Comparison of ENCODE assay signal across 12 cellular contexts in the genomic region with DNA sequence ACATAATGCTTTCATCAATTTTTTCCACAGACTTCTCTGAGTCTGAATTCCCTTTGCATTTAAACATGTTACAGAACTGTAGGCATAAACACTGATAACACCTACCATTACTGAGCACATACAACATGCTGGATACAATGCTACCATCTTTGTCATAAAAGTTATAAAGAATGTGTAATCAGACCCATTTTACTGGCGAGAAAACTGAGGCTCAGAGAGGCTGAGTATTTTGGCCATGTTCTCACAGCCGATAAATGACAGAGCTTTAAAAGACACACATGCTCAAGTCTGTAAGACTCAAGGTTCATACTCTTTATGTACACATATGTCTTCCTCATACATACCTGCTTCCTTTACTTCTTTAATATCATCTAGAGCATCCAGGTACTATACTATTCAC. TPM values are rescaled to one million over a fixed set of nuclear protein-coding genes. Genes with fewer than 3 reads are reported as not detected.
DNase-seq lines count a peak whose midpoint lies in the region; TF ChIP-seq lines count a peak whose summit lies in the region.
"Had no signal": no experiment of that assay in that cellular context is flagged by ENCODE, and none has a peak within 500 bp of the region (broad histone marks: within the 10 kb centered on the region; RNA-seq: fewer than 3 reads in every experiment).

No MANE protein-coding gene starts in this region.

- peaks cover 0 to 4% (median 0%) of the 10 kb centered on the region in 5 experiments for H3K9me3 Mint-ChIP-seq in brain
- no peaks in the 10 kb centered on the region for H3K9me3 Mint-ChIP-seq in nephron progenitor cell

- peaks cover 11% of the 10 kb centered on the region for H3K4me1 ChIP-seq in ES-I3 (ENCODE audit: insufficient read depth, low read length)
- H3K4me1 ChIP-seq: testis had no signal

- DNase-seq in nephron progenitor cell (no peak), SIG-M5 (lab: John Stamatoyannopoulos, UW) (no peak), amniotic stem cell (lab: John Stamatoyannopoulos, UW) (no peak), UCSD-AML1 (lab: John Stamatoyannopoulos, UW; ENCODE audit: unreplicated experiment) (no peak)
- DNase-seq: activated CD4-positive, alpha-beta T cell treated with anti-CD3 and anti-CD28 coated beads for 48 hours; small intestine; testis had no signal

- H3K27ac Mint-ChIP-seq in brain: no peak overlapping the region
- no peak overlapping the region for H3K27ac Mint-ChIP-seq in nephron progenitor cell

- no peaks in the 10 kb centered on the region for H3K36me3 ChIP-seq in ES-I3 (ENCODE audit: insufficient read depth, low read length)
- H3K36me3 ChIP-seq in KOPT-K1 (ENCODE audit: insufficient read depth, low read length): peaks cover 9% of the 10 kb centered on the region
- H3K36me3 ChIP-seq: gastroesophageal sphincter had no signal

- H3K9me3 ChIP-seq in ES-I3 (ENCODE audit: control insufficient read depth, insufficient read depth, low read length) (no peaks in the 10 kb centered on the region), KOPT-K1 (ENCODE audit: insufficient read depth, low read length, poor library complexity, severe bottlenecking) (no peaks in the 10 kb centered on the region)
- H3K9me3 ChIP-seq: gastroesophageal sphincter, testis had no signal

- H3K27ac ChIP-seq in KOPT-K1 (ENCODE audit: low read depth, low read length, poor library complexity, severe bottlenecking): peak overlapping the region; percentile 12
- H3K27ac ChIP-seq: gastroesophageal sphincter, SK-N-MC, testis had no signal

- TF ChIP-seq CTCF in brain (conservative IDR thresholded peaks at IDR 0.05) (no peak), nephron progenitor cell (IDR thresholded peaks at IDR 0.05) (no peak)

- H3K36me3 Mint-ChIP-seq in brain: no peaks in the 10 kb centered on the region
- peaks cover 5% of the 10 kb centered on the region for H3K36me3 Mint-ChIP-seq in nephron progenitor cell (ENCODE audit: low read depth)

- peaks cover 41% of the 10 kb centered on the region for H3K4me1 Mint-ChIP-seq in brain
- H3K4me1 Mint-ChIP-seq in nephron progenitor cell: peaks cover 33% of the 10 kb centered on the region

- peak overlapping the region; percentile 48 to 99 (median 66) for H3K4me3 Mint-ChIP-seq in brain
- peak overlapping the region; percentile 24 for H3K4me3 Mint-ChIP-seq in nephron progenitor cell

- H3K27me3 Mint-ChIP-seq in brain (peaks cover 6% of the 10 kb centered on the region), nephron progenitor cell (ENCODE audit: low read depth, poor library complexity) (peaks cover 3% of the 10 kb centered on the region)

- peak overlapping the region; percentile 3; the same call in 1 of the 2 replicates for H3K9ac ChIP-seq in ES-I3 (ENCODE audit: low read depth, low read length)

RNA-seq across cellular contexts. Expression of a gene that starts 2.6 kb away (rescaled TPM):
- polyA plus RNA-seq in brain (ENCODE audit: insufficient read depth, low read depth, low replicate concordance): 1.7 TPM
